ENCODE assay signal across 2 cellular contexts in the genomic region with DNA sequence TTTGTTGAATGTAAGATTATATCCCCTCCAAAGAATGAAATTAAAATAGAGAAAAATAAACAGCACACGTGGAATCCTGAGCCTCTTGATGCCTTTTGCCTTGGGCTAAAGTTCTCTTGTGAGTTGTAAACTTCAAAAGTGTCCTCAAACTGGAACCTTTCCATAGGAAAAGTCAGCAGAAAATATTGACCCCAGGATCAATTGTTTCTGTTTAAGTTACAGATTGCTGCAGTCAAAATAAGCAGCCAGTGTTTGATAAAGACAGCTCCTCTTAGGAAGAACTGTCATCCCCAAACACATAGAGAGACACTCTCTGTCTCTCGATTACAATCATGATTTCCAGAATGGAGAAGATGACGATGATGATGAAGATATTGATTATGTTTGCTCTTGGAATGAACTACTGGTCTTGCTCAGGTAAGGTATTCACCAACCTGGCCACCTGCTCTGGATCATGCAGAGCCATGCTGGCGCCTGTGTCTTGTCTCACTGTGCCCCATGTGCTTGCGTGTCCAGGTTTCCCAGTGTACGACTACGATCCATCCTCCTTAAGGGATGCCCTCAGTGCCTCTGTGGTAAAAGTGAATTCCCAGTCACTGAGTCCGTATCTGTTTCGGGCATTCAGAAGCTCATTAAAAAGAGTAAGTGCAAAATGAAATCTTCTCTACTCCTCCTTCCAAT.
TF ChIP-seq lines count a peak whose summit lies in the region.

A gene with protein sequence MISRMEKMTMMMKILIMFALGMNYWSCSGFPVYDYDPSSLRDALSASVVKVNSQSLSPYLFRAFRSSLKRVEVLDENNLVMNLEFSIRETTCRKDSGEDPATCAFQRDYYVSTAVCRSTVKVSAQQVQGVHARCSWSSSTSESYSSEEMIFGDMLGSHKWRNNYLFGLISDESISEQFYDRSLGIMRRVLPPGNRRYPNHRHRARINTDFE (plus strand): TSS at position 248 of the 681 bp plus-strand sequence. CDS start 85 bp downstream, at position 333.

TF ChIP-seq in GM23338, 12 proteins besides CTCF, POLR2A, EP300 and RAD21:
- TF ChIP-seq NANOG (IDR thresholded peaks at IDR 0.05; ENCODE audit: borderline replicate concordance): no peak

TF ChIP-seq in H1, 55 proteins besides CTCF, POLR2A, EP300 and RAD21:
- TF ChIP-seq ZNF274 (IDR thresholded peaks at IDR 0.05; ENCODE audit: borderline replicate concordance, extremely low read depth, low read length): no peak
- TF ChIP-seq RBBP5 (IDR thresholded peaks at IDR 0.05; ENCODE audit: borderline replicate concordance, low read depth, low read length): no peak
- no peak for TF ChIP-seq CBX8 (IDR thresholded peaks at IDR 0.05; ENCODE audit: borderline replicate concordance, low read depth, low read length)
- TF ChIP-seq EGR1 (IDR thresholded peaks at IDR 0.05; ENCODE audit: borderline replicate concordance, low read depth, low read length): no peak
- TF ChIP-seq GTF2F1 (IDR thresholded peaks at IDR 0.05; ENCODE audit: borderline replicate concordance, low read depth, low read length): no peak
- TF ChIP-seq PHF8 (conservative IDR thresholded peaks at IDR 0.05; ENCODE audit: low read depth, low read length): no peak
- no peak for TF ChIP-seq RFX5 (IDR thresholded peaks at IDR 0.05; ENCODE audit: borderline replicate concordance, low read depth, low read length)
- no peak for TF ChIP-seq TAF7 (optimal IDR thresholded peaks at IDR 0.05; ENCODE audit: borderline replicate concordance, low read depth, low read length)
- no peak for TF ChIP-seq YY1 (IDR thresholded peaks at IDR 0.05; ENCODE audit: low read depth, low read length)
- TF ChIP-seq RXRA (IDR thresholded peaks at IDR 0.05; ENCODE audit: insufficient read depth, low read depth, low read length): no peak
- no peak for TF ChIP-seq NANOG (IDR thresholded peaks at IDR 0.05; ENCODE audit: insufficient read depth, low read depth, low read length, poor library complexity, severe bottlenecking)
- TF ChIP-seq BCL11A (IDR thresholded peaks at IDR 0.05; ENCODE audit: low read depth in 2 of 2, low read length in 2 of 2): no peak
- TF ChIP-seq HDAC6 (IDR thresholded peaks at IDR 0.05; ENCODE audit: low read depth, low read length): no peak
- no peak for TF ChIP-seq SRF (IDR thresholded peaks at IDR 0.05; ENCODE audit: low read depth, low read length)
TF ChIP-seq in H1: peak in this region for 0.
